1 cellular context compared by ENCODE assay signal in the genomic region with DNA sequence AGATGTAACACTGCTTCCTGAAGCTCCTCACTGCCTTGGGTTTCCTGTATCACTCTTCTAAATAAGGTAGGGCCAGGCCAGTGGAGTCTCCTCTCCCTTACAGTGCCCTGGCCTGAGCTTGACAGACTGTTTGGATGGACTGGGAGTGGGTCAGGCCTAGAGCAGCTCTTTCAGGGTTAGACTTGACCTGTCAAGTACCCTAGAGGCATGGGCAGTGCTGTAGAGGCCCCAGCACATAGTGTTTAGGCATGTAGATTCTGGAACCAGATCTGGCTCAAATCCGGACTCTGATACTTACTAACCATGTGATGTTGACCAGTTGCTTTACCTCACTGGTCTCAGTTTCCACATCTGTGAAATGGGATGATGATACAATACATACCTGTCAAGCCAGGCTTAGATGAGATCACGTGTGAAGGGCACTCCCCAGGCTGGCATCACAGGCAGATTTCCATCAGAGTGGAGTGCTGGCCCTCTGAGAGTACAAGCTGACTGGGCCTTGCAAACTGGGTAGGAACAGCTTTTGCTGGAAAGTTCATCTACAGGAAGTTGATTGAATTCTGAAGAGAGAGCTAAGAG.
TF ChIP-seq lines count a peak whose summit lies in the region.

No MANE protein-coding gene starts in this region.

TF ChIP-seq in A549, 52 proteins besides CTCF, POLR2A, EP300 and RAD21:
- no peak for TF ChIP-seq RARB (CRISPR knock-in tag; IDR thresholded peaks at IDR 0.05)
- no peak for TF ChIP-seq ESRRA (IDR thresholded peaks at IDR 0.05; ENCODE audit: borderline replicate concordance, low read length)
- TF ChIP-seq ZNF302 (CRISPR knock-in tag; IDR thresholded peaks at IDR 0.05), result no peak
- TF ChIP-seq GATA3 (IDR thresholded peaks at IDR 0.05; ENCODE audit: borderline replicate concordance), result no peak
- TF ChIP-seq HES2 (IDR thresholded peaks at IDR 0.05), result no peak
- TF ChIP-seq E2F6 (IDR thresholded peaks at IDR 0.05; ENCODE audit: borderline replicate concordance, low read depth), result no peak
- no peak for TF ChIP-seq NFE2L2 (conservative IDR thresholded peaks at IDR 0.05; ENCODE audit: low read length)
TF ChIP-seq in A549: peak in this region for 0.
